Comparison of ENCODE assay signal across 26 cellular contexts in the genomic region with DNA sequence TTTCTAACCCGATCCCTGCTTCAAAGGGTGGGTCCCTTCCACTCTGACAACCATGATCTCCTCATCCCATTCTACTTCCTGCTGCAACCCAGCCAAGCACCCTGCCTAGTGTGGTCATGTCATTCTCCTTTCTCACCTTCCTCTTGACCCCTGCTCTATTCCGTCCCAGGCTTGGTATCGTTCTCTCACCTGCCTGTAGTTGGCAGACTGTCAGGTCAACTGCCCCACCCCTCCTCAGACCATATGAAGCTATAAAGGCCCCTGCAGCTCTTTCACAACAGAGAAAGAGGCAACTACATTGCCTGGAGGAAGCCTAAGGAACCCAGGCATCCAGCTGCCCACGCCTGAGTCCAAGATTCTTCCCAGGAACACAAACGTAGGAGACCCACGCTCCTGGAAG. TPM values are rescaled to one million over a fixed set of nuclear protein-coding genes. Genes with fewer than 3 reads are reported as not detected.
DNase-seq lines count a peak whose midpoint lies in the region; ATAC-seq, FAIRE-seq and TF ChIP-seq lines count a peak whose summit lies in the region.
"Had no signal": no experiment of that assay in that cellular context is flagged by ENCODE, and none has a peak within 500 bp of the region (broad histone marks: within the 10 kb centered on the region; RNA-seq: fewer than 3 reads in every experiment).

MUC21 (plus strand) TSS at position 280 of the 400 bp plus-strand sequence. CDS start 241 bp downstream, outside the sequence.

- H3K9me3 ChIP-seq in keratinocyte (ENCODE audit: control insufficient read depth, low read depth, low read length) (no peaks in the 10 kb centered on the region), skeletal muscle satellite cell (replicated peaks; ENCODE audit: low read length) (no peaks in the 10 kb centered on the region), OCI-LY7 (ENCODE audit: low read length) (no peaks in the 10 kb centered on the region)
- H3K9me3 ChIP-seq: pancreas had no signal

- no peaks in the 10 kb centered on the region for H4K20me1 ChIP-seq in keratinocyte (ENCODE audit: control insufficient read depth, extremely low read depth, insufficient read depth, low read length)
- H4K20me1 ChIP-seq in OCI-LY7 (ENCODE audit: insufficient read depth, low read length) = no peaks in the 10 kb centered on the region

- intact Hi-C loops in Calu3 (cut with micrococcal nuclease; ENCODE audit: unreplicated experiment) (no loop called here), OCI-LY7 (cut with micrococcal nuclease; ENCODE audit: unreplicated experiment) (no loop called here)

- DNase-seq in Calu3 (no peak), WTC11 (ENCODE audit: low spot score) (no peak), keratinocyte (ENCODE audit: low read depth, low spot score) (no peak), OCI-LY7 (ENCODE audit: low spot score) (no peak), DMS53 (lab: John Stamatoyannopoulos, UW) (no peak), erythroblast (lab: John Stamatoyannopoulos, UW) (no peak)
- DNase-seq: activated CD4-positive, alpha-beta T cell treated with anti-CD3 and anti-CD28 coated beads for 36 hours; activated T-cell treated with anti-CD3 and anti-CD28 coated beads, Interleukin-2, amount 50 U/mL, for 72 hours; CD4-positive, alpha-beta memory T cell; DMS79 treated with DMSO at 0.1 percent for 48 hours; effector memory CD8-positive, alpha-beta T cell; head of caudate nucleus; Kasumi-1; naive B cell; NCI-H1092 treated with DMSO at 0.1 percent for 48 hours; NCI-H2029; NCI-H510A; pancreas; stimulated activated naive B cell treated with anti-CD40 and anti-IgM and Interleukin-4, amounts not matched to agents 10 μg/mL and 1 μg/mL and 100 μg/mL, for 72 hours; SW 1271 had no signal

- H3K4me3 ChIP-seq in keratinocyte (ENCODE audit: control insufficient read depth in 2 of 3, extremely low read depth in 1 of 3, insufficient read depth in 2 of 3, low read depth in 1 of 3, low read length in 3 of 3) = no peak within 1 kb of the TSS
- no peak within 1 kb of the TSS for H3K4me3 ChIP-seq in skeletal muscle satellite cell (ENCODE audit: low read length)
- H3K4me3 ChIP-seq in OCI-LY7 (ENCODE audit: low read depth, low read length, poor library complexity, severe bottlenecking) = no peak within 1 kb of the TSS
- H3K4me3 ChIP-seq: lung had no signal

- H3K79me2 ChIP-seq in keratinocyte (ENCODE audit: control insufficient read depth, insufficient read depth, low read length) = no peaks in the 10 kb centered on the region
- H3K79me2 ChIP-seq in OCI-LY7 (ENCODE audit: insufficient read depth, low read depth, low read length) = no peaks in the 10 kb centered on the region

- no peak for TF ChIP-seq CTCF in Calu3 (IDR thresholded peaks at IDR 0.05; ENCODE audit: unreplicated experiment)
- no peak for TF ChIP-seq CTCF in WTC11 (IDR thresholded peaks at IDR 0.05)
- TF ChIP-seq CTCF in keratinocyte (optimal IDR thresholded peaks at IDR 0.05 in 1 of 3, IDR thresholded peaks at IDR 0.05 in 1 of 3, conservative IDR thresholded peaks at IDR 0.05 in 1 of 3; ENCODE audit: extremely low read depth in 1 of 3, insufficient read depth in 2 of 3, low read length in 3 of 3) = no peak
- no peak for TF ChIP-seq CTCF in OCI-LY7 (conservative IDR thresholded peaks at IDR 0.05; ENCODE audit: low read length)

- H3K27me3 Mint-ChIP-seq in Calu3 (ENCODE audit: unreplicated experiment) (peaks cover 2% of the 10 kb centered on the region), WTC11 (ENCODE audit: low read depth) (no peaks in the 10 kb centered on the region; the same call in none of the 2 replicates)
- H3K27me3 Mint-ChIP-seq in stimulated activated memory B cell treated with anti-CD40 and anti-IgM and Interleukin-4, amounts not matched to agents 10 μg/mL and 1 μg/mL and 100 μg/mL, for 72 hours = peaks cover 56% of the 10 kb centered on the region

- no peak within 1 kb of the TSS for H3K9ac ChIP-seq in keratinocyte (ENCODE audit: control insufficient read depth, extremely low read depth, insufficient read depth, low read length)
- H3K9ac ChIP-seq in skeletal muscle satellite cell (ENCODE audit: low read depth, low read length) = no peak within 1 kb of the TSS

- POLR2A ChIA-PET in WTC11 (lab: Charles Lee) = interaction anchor here (0.6 kb wide), 1 partner anchor 566 kb away, joined by 3 read pairs; no protein-coding TSS in a partner anchor
- POLR2A ChIA-PET in OCI-LY7 (lab: Charles Lee) = interaction anchor here (1.2 kb wide), 1 partner anchor 20 kb away, joined by 3 read pairs; no protein-coding TSS in a partner anchor

- H3K4me1 Mint-ChIP-seq in Calu3 (ENCODE audit: low read depth, unreplicated experiment) (peaks cover 29% of the 10 kb centered on the region), WTC11 (peaks cover 17% of the 10 kb centered on the region)
- H3K4me1 Mint-ChIP-seq in stimulated activated memory B cell treated with anti-CD40 and anti-IgM and Interleukin-4, amounts not matched to agents 10 μg/mL and 1 μg/mL and 100 μg/mL, for 72 hours = peaks cover 5% of the 10 kb centered on the region
- H3K4me1 Mint-ChIP-seq: stimulated activated naive B cell treated with anti-CD40 and anti-IgM and Interleukin-4, amounts not matched to agents 10 μg/mL and 1 μg/mL and 100 μg/mL, for 72 hours had no signal

- H3K27ac ChIP-seq in keratinocyte (ENCODE audit: control insufficient read depth, insufficient read depth, low read length) = no peak within 1 kb of the TSS
- no peak within 1 kb of the TSS for H3K27ac ChIP-seq in OCI-LY7 (ENCODE audit: low read depth, low read length, poor library complexity, severe bottlenecking)

- TF ChIP-seq POLR2A in erythroblast (IDR thresholded peaks at IDR 0.05; ENCODE audit: low read length) = no peak

- H3K4me1 ChIP-seq in keratinocyte (ENCODE audit: control insufficient read depth, extremely low read depth, insufficient read depth, low read length) (peaks cover 9% of the 10 kb centered on the region), skeletal muscle satellite cell (ENCODE audit: control insufficient read depth, insufficient read depth, low read length) (peaks cover 8% of the 10 kb centered on the region), OCI-LY7 (ENCODE audit: insufficient read depth, low read length, poor library complexity, severe bottlenecking) (no peaks in the 10 kb centered on the region)

- H3K36me3 Mint-ChIP-seq in Calu3 (ENCODE audit: insufficient read depth, unreplicated experiment) = no peaks in the 10 kb centered on the region
- no peaks in the 10 kb centered on the region for H3K36me3 Mint-ChIP-seq in WTC11
- no peaks in the 10 kb centered on the region for H3K36me3 Mint-ChIP-seq in stimulated activated memory B cell treated with anti-CD40 and anti-IgM and Interleukin-4, amounts not matched to agents 10 μg/mL and 1 μg/mL and 100 μg/mL, for 72 hours
- H3K36me3 Mint-ChIP-seq: activated naive CD4-positive, alpha-beta T cell treated with anti-CD3 and anti-CD28 coated beads, Interleukin-2, amount 50 U/mL, for 72 hours; CD4-positive, alpha-beta memory T cell; stimulated activated naive B cell treated with anti-CD40 and anti-IgM and Interleukin-4, amounts not matched to agents 10 μg/mL and 1 μg/mL and 100 μg/mL, for 72 hours had no signal

- H3K9me3 Mint-ChIP-seq in Calu3 (ENCODE audit: low read depth, unreplicated experiment) = peaks cover 2% of the 10 kb centered on the region
- H3K9me3 Mint-ChIP-seq in WTC11 = no peaks in the 10 kb centered on the region
- no peaks in the 10 kb centered on the region for H3K9me3 Mint-ChIP-seq in stimulated activated memory B cell treated with anti-CD40 and anti-IgM and Interleukin-4, amounts not matched to agents 10 μg/mL and 1 μg/mL and 100 μg/mL, for 72 hours
- H3K9me3 Mint-ChIP-seq: activated naive CD4-positive, alpha-beta T cell treated with anti-CD3 and anti-CD28 coated beads, Interleukin-2, amount 50 U/mL, for 72 hours; activated T-cell treated with anti-CD3 and anti-CD28 coated beads, Interleukin-2, amount 50 U/mL, for 72 hours; CD4-positive, alpha-beta memory T cell; effector memory CD8-positive, alpha-beta T cell; naive B cell; stimulated activated naive B cell treated with anti-CD40 and anti-IgM and Interleukin-4, amounts not matched to agents 10 μg/mL and 1 μg/mL and 100 μg/mL, for 72 hours had no signal

- H3K36me3 ChIP-seq in keratinocyte (ENCODE audit: control insufficient read depth in 2 of 2, extremely low read depth in 1 of 2, insufficient read depth in 2 of 2, low read length in 2 of 2) = no peaks in the 10 kb centered on the region
- H3K36me3 ChIP-seq in skeletal muscle satellite cell (ENCODE audit: insufficient read depth, low read length) = no peaks in the 10 kb centered on the region
- H3K36me3 ChIP-seq in OCI-LY7 (ENCODE audit: insufficient read depth, low read length) = no peaks in the 10 kb centered on the region
- H3K36me3 ChIP-seq: pancreas had no signal

- H3K27me3 ChIP-seq in keratinocyte (ENCODE audit: control insufficient read depth, extremely low read depth, insufficient read depth, low read length) = no peaks in the 10 kb centered on the region
- H3K27me3 ChIP-seq in skeletal muscle satellite cell (ENCODE audit: control insufficient read depth, insufficient read depth, low read length) = peaks cover 22% of the 10 kb centered on the region
- H3K27me3 ChIP-seq: pancreas had no signal

- H2AFZ ChIP-seq in keratinocyte (ENCODE audit: control insufficient read depth, low read length) (no peak within 1 kb of the TSS), OCI-LY7 (ENCODE audit: low read length) (no peak within 1 kb of the TSS)

- BruUV-seq in Calu3 (replicated peaks; lab: Mats Ljungman, UMichigan) (no TSS peak), OCI-LY7 (replicated peaks; lab: Mats Ljungman, UMichigan) (no TSS peak)

- no peaks in the 10 kb centered on the region for H3K9me1 ChIP-seq in keratinocyte (ENCODE audit: control insufficient read depth, extremely low read depth, insufficient read depth, low read length)

- dilution Hi-C loops in keratinocyte (cut with MboI; ENCODE audit: extremely low pct_ligation_motif_present, low sequenced_read_pairs) = no loop called here

- H3K9me2 ChIP-seq in OCI-LY7 (ENCODE audit: insufficient read depth, low read length) = no peaks in the 10 kb centered on the region

- no peak for ATAC-seq in WTC11
- ATAC-seq in stimulated activated memory B cell treated with anti-CD40 and anti-IgM and Interleukin-4, amounts not matched to agents 10 μg/mL and 1 μg/mL and 100 μg/mL, for 72 hours = no peak
- ATAC-seq: activated CD4-positive, alpha-beta T cell treated with anti-CD3 and anti-CD28 coated beads for 36 hours; activated naive CD4-positive, alpha-beta T cell treated with anti-CD3 and anti-CD28 coated beads, Interleukin-2, amount 50 U/mL, for 72 hours; activated T-cell treated with anti-CD3 and anti-CD28 coated beads, Interleukin-2, amount 50 U/mL, for 72 hours; effector memory CD8-positive, alpha-beta T cell; pancreas; stimulated activated naive B cell treated with anti-CD40 and anti-IgM and Interleukin-4, amounts not matched to agents 10 μg/mL and 1 μg/mL and 100 μg/mL, for 72 hours had no signal

- peak within 1 kb of the TSS; percentile 48 for H3K27ac Mint-ChIP-seq in Calu3 (ENCODE audit: unreplicated experiment)
- no peak within 1 kb of the TSS for H3K27ac Mint-ChIP-seq in WTC11
- H3K27ac Mint-ChIP-seq in stimulated activated memory B cell treated with anti-CD40 and anti-IgM and Interleukin-4, amounts not matched to agents 10 μg/mL and 1 μg/mL and 100 μg/mL, for 72 hours = no peak within 1 kb of the TSS
- H3K27ac Mint-ChIP-seq: activated CD4-positive, alpha-beta T cell treated with anti-CD3 and anti-CD28 coated beads for 36 hours; activated naive CD4-positive, alpha-beta T cell treated with anti-CD3 and anti-CD28 coated beads, Interleukin-2, amount 50 U/mL, for 72 hours; activated T-cell treated with anti-CD3 and anti-CD28 coated beads, Interleukin-2, amount 50 U/mL, for 72 hours; naive B cell; stimulated activated naive B cell treated with anti-CD40 and anti-IgM and Interleukin-4, amounts not matched to agents 10 μg/mL and 1 μg/mL and 100 μg/mL, for 72 hours had no signal

- CTCF ChIA-PET in Calu3 (lab: Charles Lee) (interaction anchor here (0.6 to 1.9 kb wide), 3 partner anchors 61 to 161 kb away, joined by 3 to 5 read pairs (median 3); no protein-coding TSS in a partner anchor), WTC11 (lab: Charles Lee) (interaction anchor here (1.1 to 3.1 kb wide), 5 partner anchors 24 to 103 kb away, joined by 3 to 22 read pairs (median 20); no protein-coding TSS in a partner anchor), OCI-LY7 (lab: Charles Lee; ENCODE audit: unreplicated experiment) (no interaction called here)

- no peak for FAIRE-seq in keratinocyte (lab: Jason Lieb, UNC)
- FAIRE-seq: pancreas, TTC549 had no signal

- no peak within 1 kb of the TSS for H3K4me3 Mint-ChIP-seq in Calu3 (ENCODE audit: low read depth, unreplicated experiment)
- peak within 1 kb of the TSS; percentile 57; the same call in 1 of the 2 replicates for H3K4me3 Mint-ChIP-seq in WTC11
- H3K4me3 Mint-ChIP-seq in stimulated activated memory B cell treated with anti-CD40 and anti-IgM and Interleukin-4, amounts not matched to agents 10 μg/mL and 1 μg/mL and 100 μg/mL, for 72 hours = no peak within 1 kb of the TSS
- H3K4me3 Mint-ChIP-seq: activated CD4-positive, alpha-beta T cell treated with anti-CD3 and anti-CD28 coated beads for 36 hours; activated T-cell treated with anti-CD3 and anti-CD28 coated beads, Interleukin-2, amount 50 U/mL, for 72 hours; CD4-positive, alpha-beta memory T cell; effector memory CD8-positive, alpha-beta T cell; naive B cell; stimulated activated naive B cell treated with anti-CD40 and anti-IgM and Interleukin-4, amounts not matched to agents 10 μg/mL and 1 μg/mL and 100 μg/mL, for 72 hours had no signal

- H3K4me2 ChIP-seq in keratinocyte (ENCODE audit: control insufficient read depth, extremely low read depth, insufficient read depth, low read depth, low read length) (peak within 1 kb of the TSS; percentile 76), skeletal muscle satellite cell (ENCODE audit: low read length) (peak within 1 kb of the TSS; percentile 62), OCI-LY7 (ENCODE audit: low read length) (no peak within 1 kb of the TSS)

RNA-seq across cellular contexts. Expression of gene MUC21, which starts in this region (rescaled TPM):
- not detected in 2 replicates for total RNA-seq in Calu3 (2022)
- not detected in 3 replicates for total RNA-seq in WTC11 (2021)
- not detected in 3 replicates for polyA plus RNA-seq in keratinocyte
- not detected for polyA plus RNA-seq in keratinocyte (2011; ENCODE audit: low read depth)
- not detected in 2 replicates for polyA plus RNA-seq in keratinocyte (2011; cell fraction: cytosol; rRNA removed)
- polyA plus RNA-seq in keratinocyte (2011; cell fraction: nucleus; rRNA removed) = not detected in 2 replicates
- not detected in 2 replicates for polyA plus RNA-seq in keratinocyte (2012; ENCODE audit: low replicate concordance)
- polyA minus RNA-seq in keratinocyte = not detected in 3 replicates
- polyA minus RNA-seq in keratinocyte (2011; cell fraction: cytosol; rRNA and poly(A)+ RNA removed) = not detected
- not detected in 2 replicates for polyA minus RNA-seq in keratinocyte (2011; cell fraction: nucleus; rRNA and poly(A)+ RNA removed)
- not detected in 2 replicates for total RNA-seq in skeletal muscle satellite cell (2012; rRNA removed)
- not detected in 2 replicates for total RNA-seq in OCI-LY7 (2014; rRNA removed; shearing (Covaris generic))
- total RNA-seq in OCI-LY7 (2022) = not detected in 2 replicates
- total RNA-seq: activated CD4-positive, alpha-beta T cell treated with anti-CD3 and anti-CD28 coated beads for 36 hours; activated CD8-positive, alpha-beta memory T cell treated with anti-CD3 and anti-CD28 coated beads for 36 hours; activated naive CD4-positive, alpha-beta T cell treated with anti-CD3 and anti-CD28 coated beads, Interleukin-2, amount 50 U/mL, for 72 hours; activated T-cell treated with anti-CD3 and anti-CD28 coated beads, Interleukin-2, amount 50 U/mL, for 72 hours; CD4-positive, alpha-beta memory T cell; pancreas had no signal
- polyA plus RNA-seq: CD4-positive, alpha-beta memory T cell had no signal
